In the genomic region with DNA sequence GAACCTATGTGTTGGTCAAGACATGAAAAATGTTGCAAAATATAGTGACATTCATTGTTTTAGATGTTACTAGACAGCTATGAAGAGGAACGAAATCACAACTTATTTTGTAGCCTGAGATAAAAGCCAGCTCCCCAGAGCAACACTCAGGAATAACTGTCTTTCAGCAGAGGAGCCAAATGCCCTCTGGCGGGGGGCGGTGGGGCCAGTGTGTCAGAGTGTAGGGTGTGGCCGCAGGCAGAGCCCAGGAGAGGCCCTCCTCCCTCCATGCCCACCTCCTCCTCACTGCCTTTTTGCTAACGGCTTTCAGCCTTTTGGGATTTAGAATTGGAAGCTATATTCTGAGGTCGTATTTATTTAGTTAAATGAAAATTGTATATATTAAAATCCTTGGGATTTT, we compare ENCODE assay signal across 20 cellular contexts. TPM values are rescaled to one million over a fixed set of nuclear protein-coding genes. Genes with fewer than 3 reads are reported as not detected.
A peak's percentile ranks its signal among the peaks of the same experiment; 100 is the strongest.
DNase-seq lines count a peak whose midpoint lies in the region; ATAC-seq, FAIRE-seq and TF ChIP-seq lines count a peak whose summit lies in the region.
"Had no signal": no experiment of that assay in that cellular context is flagged by ENCODE, and none has a peak within 500 bp of the region (broad histone marks: within the 10 kb centered on the region; RNA-seq: fewer than 3 reads in every experiment).

No MANE protein-coding gene starts in this region.

- DNase-seq in HepG2 (ENCODE audit: low spot score) (no peak), right lobe of liver (no peak), NCI-H226 (peak; percentile 23), SK-N-MC (ENCODE audit: low read depth, low spot score) (no peak), CD1c-positive myeloid dendritic cell (ENCODE audit: extremely low spot score) (no peak), activated T-cell treated with anti-CD3 and anti-CD28 coated beads for 4 hours (no peak), superior temporal gyrus (ENCODE audit: extremely low spot score) (no peak), AG20443 (ENCODE audit: low spot score) (no peak)
- DNase-seq: activated CD4-positive, alpha-beta T cell treated with anti-CD3 and anti-CD28 coated beads for 1 hour; activated CD8-positive, alpha-beta memory T cell treated with anti-CD3 and anti-CD28 coated beads for 24 hours; body of pancreas; CD8-positive, alpha-beta T cell; foreskin melanocyte; kidney glomerular epithelial cell; mesendoderm; natural killer cell; NCI-H1694; NCI-H510A; pancreas; stimulated activated naive B cell treated with anti-CD40 and anti-IgM and Interleukin-4, amounts not matched to agents 10 μg/mL and 1 μg/mL and 100 μg/mL, for 72 hours had no signal

- 0 out of 2 replicates have a peak, but pooled peaks have one; percentile 12 for TF ChIP-seq RAD21 in HepG2 (CRISPR knock-in tag; IDR thresholded peaks at IDR 0.05)

- no peak for FAIRE-seq in HepG2 (lab: Jason Lieb, UNC)
- FAIRE-seq: pancreas had no signal

- 0 out of 2 replicates have a peak, but pooled peaks cover 5% of the 10 kb centered on the region for H3K4me1 ChIP-seq in HepG2 (ENCODE audit: insufficient read depth, low read length)
- no peaks in the 10 kb centered on the region for H3K4me1 ChIP-seq in right lobe of liver
- H3K4me1 ChIP-seq: body of pancreas, pancreas had no signal

- H3K27ac ChIP-seq in HepG2 (ENCODE audit: extremely low read length, insufficient read depth, low read length), result no peak overlapping the region
- no peak overlapping the region for H3K27ac ChIP-seq in right lobe of liver
- no peak overlapping the region for H3K27ac ChIP-seq in SK-N-MC
- H3K27ac ChIP-seq: body of pancreas, pancreas had no signal

- intact Hi-C loops in HepG2 (cut with micrococcal nuclease; ENCODE audit: unreplicated experiment), result loop anchor here (2.0 kb wide), 1 partner anchor 14 kb away; no protein-coding TSS in a partner anchor
- intact Hi-C loops in right lobe of liver (cut with DNase I), result no loop called here

- no peak overlapping the region for H2AFZ ChIP-seq in HepG2 (ENCODE audit: low read length)

- H3K4me3 ChIP-seq in HepG2 (replicated peaks in 1 of 3; ENCODE audit: insufficient read depth in 1 of 3, low read depth in 2 of 3, low read length in 3 of 3) (no peak overlapping the region), right lobe of liver (no peak overlapping the region), SK-N-MC (peak overlapping the region; percentile 13; the same call in 1 of the 2 replicates)
- H3K4me3 ChIP-seq: body of pancreas, pancreas had no signal

- H3K9me3 ChIP-seq in HepG2 (ENCODE audit: low read length), result no peaks in the 10 kb centered on the region
- no peaks in the 10 kb centered on the region for H3K9me3 ChIP-seq in right lobe of liver
- no peaks in the 10 kb centered on the region for H3K9me3 ChIP-seq in SK-N-MC (ENCODE audit: low read depth, low read length)
- H3K9me3 ChIP-seq: body of pancreas, pancreas had no signal

- BruUV-seq in HepG2 (replicated peaks; lab: Mats Ljungman, UMichigan), result no TSS peak

- TF ChIP-seq POLR2A in HepG2 (IDR thresholded peaks at IDR 0.05; ENCODE audit: insufficient read depth in 1 of 2, low read depth in 2 of 2, low read length in 2 of 2) (no peak), right lobe of liver (IDR thresholded peaks at IDR 0.05) (no peak)

- in situ Hi-C loops in HepG2 (cut with HindIII; ENCODE audit: extremely low pct_ligation_motif_present, low pct_unique_long_range_greater_than_20kb), result no loop called here

- TF ChIP-seq CTCF in HepG2 (CRISPR knock-in tag; IDR thresholded peaks at IDR 0.05), result peak; percentile 53
- TF ChIP-seq CTCF in right lobe of liver (IDR thresholded peaks at IDR 0.05), result no peak

- POLR2A ChIA-PET in HepG2 (lab: Yijun Ruan, JAX), result interaction anchor here (2.4 kb wide), 1 partner anchor 24 kb away, joined by 8 read pairs; a partner anchor contains a TSS

- CTCF ChIA-PET in HepG2 (lab: Yijun Ruan, JAX; ENCODE audit: low intra/inter-chr PET ratio, low total read pairs), result no interaction called here

- H3K27me3 ChIP-seq in HepG2 (ENCODE audit: control insufficient read depth in 1 of 2, insufficient read depth in 2 of 2, low read length in 2 of 2), result no peaks in the 10 kb centered on the region; a peak in 1 of 5 replicates
- no peaks in the 10 kb centered on the region for H3K27me3 ChIP-seq in right lobe of liver
- H3K27me3 ChIP-seq: body of pancreas, pancreas had no signal

- no peak overlapping the region for H3K4me2 ChIP-seq in HepG2 (ENCODE audit: low read depth, low read length)

- H3K9ac ChIP-seq in HepG2 (ENCODE audit: insufficient read depth, low read depth, low read length) (no peak overlapping the region), SK-N-MC (ENCODE audit: insufficient read length) (no peak overlapping the region)

- WGBS in HepG2 (ENCODE audit: low lambda C conversion rate), result 5% methylated on average over 6 of the region's 6 CpGs
- WGBS in right lobe of liver (ENCODE audit: insufficient coverage, low coverage, low lambda C conversion rate, missing lambda C conversion rate), result 55% methylated on average over 6 of the region's 6 CpGs

- TF ChIP-seq EP300 in HepG2 (IDR thresholded peaks at IDR 0.05; ENCODE audit: low read depth in 2 of 2, low read length in 2 of 2) (no peak), HepG2 (CRISPR knock-in tag; IDR thresholded peaks at IDR 0.05; ENCODE audit: borderline replicate concordance) (no peak)

- H4K20me1 ChIP-seq in HepG2 (ENCODE audit: insufficient read depth, low read length), result no peaks in the 10 kb centered on the region

- ATAC-seq in HepG2 (peak; percentile 91), right lobe of liver (no peak)
- ATAC-seq: body of pancreas; CD8-positive, alpha-beta T cell; natural killer cell; pancreas; stimulated activated naive B cell treated with anti-CD40 and anti-IgM and Interleukin-4, amounts not matched to agents 10 μg/mL and 1 μg/mL and 100 μg/mL, for 72 hours had no signal

- no peaks in the 10 kb centered on the region for H3K36me3 ChIP-seq in HepG2 (replicated peaks in 1 of 2; ENCODE audit: control insufficient read depth in 1 of 2, insufficient read depth in 2 of 2, low read length in 2 of 2)
- H3K36me3 ChIP-seq in right lobe of liver, result no peaks in the 10 kb centered on the region
- no peaks in the 10 kb centered on the region for H3K36me3 ChIP-seq in SK-N-MC (ENCODE audit: insufficient read depth, low read length)
- H3K36me3 ChIP-seq: pancreas had no signal

- no peaks in the 10 kb centered on the region for H3K79me2 ChIP-seq in HepG2 (ENCODE audit: insufficient read depth, low read length)

TF ChIP-seq in HepG2, 621 proteins besides CTCF, POLR2A, EP300 and RAD21 (continues in another document):
- no peak for TF ChIP-seq GTF3A (CRISPR knock-in tag; conservative IDR thresholded peaks at IDR 0.05)
- TF ChIP-seq TBP (CRISPR knock-in tag; IDR thresholded peaks at IDR 0.05), result no peak

RNA-seq across cellular contexts. Expression of a gene that starts 16.9 kb away (rescaled TPM):
- total RNA-seq in HepG2 (2016; rRNA removed; fragmentation: Illumina TruSeq; extraction: Trizol) (not detected in 2 replicates), right lobe of liver (1 to 10 TPM in 1 of 6 experiments, under 1 TPM in 5; 0.29 to 5.6 (median 0.41) TPM)
- not detected in 2 replicates for total RNA-seq in HepG2 (2016; cell fraction: cytosol; rRNA removed; fragmentation: Illumina TruSeq; extraction: Trizol; ENCODE audit: low read depth)
- total RNA-seq in HepG2 (2016; cell fraction: insoluble cytoplasmic fraction; rRNA removed; fragmentation: Illumina TruSeq; extraction: Trizol), result not detected in 2 replicates
- not detected in 2 replicates for total RNA-seq in HepG2 (2016; cell fraction: membrane; rRNA removed; fragmentation: Illumina TruSeq; extraction: Trizol)
- total RNA-seq in HepG2 (2016; cell fraction: nucleus; rRNA removed; fragmentation: Illumina TruSeq; extraction: Trizol), result not detected in 2 replicates
- polyA plus RNA-seq in HepG2 (2011; rRNA removed), result 0.13 TPM in 1 of 2 replicates, not detected in the other
- 0.08 and 0.10 TPM in 2 replicates for polyA plus RNA-seq in HepG2 (2011; cell fraction: cytosol; rRNA removed)
- not detected in 2 replicates for polyA plus RNA-seq in HepG2 (2011; cell fraction: nucleus; rRNA removed)
- not detected in 2 replicates for polyA plus RNA-seq in HepG2 (2012)
- not detected in 2 replicates for polyA plus RNA-seq in HepG2 (2016; cell fraction: cytosol; fragmentation: Illumina TruSeq; extraction: Trizol; ENCODE audit: low read depth)
- polyA plus RNA-seq in HepG2 (2016; cell fraction: insoluble cytoplasmic fraction; fragmentation: Illumina TruSeq; extraction: Trizol; ENCODE audit: low read depth), result not detected in 2 replicates
- polyA plus RNA-seq in HepG2 (2016; cell fraction: membrane; fragmentation: Illumina TruSeq; extraction: Trizol; ENCODE audit: low read depth), result not detected in 2 replicates
- polyA plus RNA-seq in HepG2 (2016; cell fraction: nucleus; fragmentation: Illumina TruSeq; extraction: Trizol; ENCODE audit: insufficient read depth, low read depth), result not detected in 2 replicates
- polyA minus RNA-seq in HepG2 (2011; rRNA and poly(A)+ RNA removed; ENCODE audit: low replicate concordance), result not detected in 2 replicates
- polyA minus RNA-seq in HepG2 (2011; cell fraction: cytosol; rRNA and poly(A)+ RNA removed), result not detected in 2 replicates
- polyA minus RNA-seq in HepG2 (2011; cell fraction: nucleus; rRNA and poly(A)+ RNA removed), result not detected in 2 replicates
- total RNA-seq: CD8-positive, alpha-beta T cell; natural killer cell had no signal

RNA-seq across cellular contexts. Expression of a gene that starts 23.7 kb away (rescaled TPM):
- 36.5 and 65.6 TPM in 2 replicates for total RNA-seq in HepG2 (2016; rRNA removed; fragmentation: Illumina TruSeq; extraction: Trizol)
- 7.1 and 8.4 TPM in 2 replicates for total RNA-seq in HepG2 (2016; cell fraction: cytosol; rRNA removed; fragmentation: Illumina TruSeq; extraction: Trizol; ENCODE audit: low read depth)
- 37.9 and 63.0 TPM in 2 replicates for total RNA-seq in HepG2 (2016; cell fraction: insoluble cytoplasmic fraction; rRNA removed; fragmentation: Illumina TruSeq; extraction: Trizol)
- 16.6 and 17.6 TPM in 2 replicates for total RNA-seq in HepG2 (2016; cell fraction: membrane; rRNA removed; fragmentation: Illumina TruSeq; extraction: Trizol)
- total RNA-seq in HepG2 (2016; cell fraction: nucleus; rRNA removed; fragmentation: Illumina TruSeq; extraction: Trizol), result 20.8 and 22.0 TPM in 2 replicates
- 67.0 and 86.5 TPM in 2 replicates for polyA plus RNA-seq in HepG2 (2011; rRNA removed)
- 20.9 and 33.3 TPM in 2 replicates for polyA plus RNA-seq in HepG2 (2011; cell fraction: cytosol; rRNA removed)
- 16.0 and 18.6 TPM in 2 replicates for polyA plus RNA-seq in HepG2 (2011; cell fraction: nucleus; rRNA removed)
- polyA plus RNA-seq in HepG2 (2012), result 21.8 and 33.2 TPM in 2 replicates
- 6.7 and 8.2 TPM in 2 replicates for polyA plus RNA-seq in HepG2 (2016; cell fraction: cytosol; fragmentation: Illumina TruSeq; extraction: Trizol; ENCODE audit: low read depth)
- polyA plus RNA-seq in HepG2 (2016; cell fraction: insoluble cytoplasmic fraction; fragmentation: Illumina TruSeq; extraction: Trizol; ENCODE audit: low read depth), result 60.8 and 80.2 TPM in 2 replicates
- 10.6 and 14.9 TPM in 2 replicates for polyA plus RNA-seq in HepG2 (2016; cell fraction: membrane; fragmentation: Illumina TruSeq; extraction: Trizol; ENCODE audit: low read depth)
- 31.6 and 37.5 TPM in 2 replicates for polyA plus RNA-seq in HepG2 (2016; cell fraction: nucleus; fragmentation: Illumina TruSeq; extraction: Trizol; ENCODE audit: insufficient read depth, low read depth)
- 69.8 and 75.0 TPM in 2 replicates for polyA minus RNA-seq in HepG2 (2011; rRNA and poly(A)+ RNA removed; ENCODE audit: low replicate concordance)
- 49.0 and 63.7 TPM in 2 replicates for polyA minus RNA-seq in HepG2 (2011; cell fraction: cytosol; rRNA and poly(A)+ RNA removed)
- polyA minus RNA-seq in HepG2 (2011; cell fraction: nucleus; rRNA and poly(A)+ RNA removed), result 44.1 and 46.9 TPM in 2 replicates
- total RNA-seq in right lobe of liver, result 10 to 100 TPM; 10.3 to 25.4 (median 14.9) TPM
